ENCODE assay signal across 7 cellular contexts in genomic region chr7:144259067-144259466, GRCh38. TPM values are rescaled to one million over a fixed set of nuclear protein-coding genes. Genes with fewer than 3 reads are reported as not detected.
"Had no signal": no experiment of that assay in that cellular context is flagged by ENCODE, and none has a peak within 500 bp of the region (broad histone marks: within the 10 kb centered on the region; RNA-seq: fewer than 3 reads in every experiment).

No MANE protein-coding gene starts in this region.

RNA-seq across cellular contexts. Expression of gene OR2A7, which starts 5.5 kb away (rescaled TPM):
- total RNA-seq: OCI-LY7, SJCRH30, SK-MEL-5 had no signal

RNA-seq across cellular contexts. Expression of gene CTAGE8, which starts 10.0 kb away (rescaled TPM):
- total RNA-seq: OCI-LY7, RPMI7951, SJCRH30, SK-MEL-5 had no signal

RNA-seq across cellular contexts. Expression of gene OR2A42, which starts 19.7 kb away (rescaled TPM):
- total RNA-seq: M059J, OCI-LY7, Right ventricle myocardium inferior, SJCRH30, SK-MEL-5 had no signal

RNA-seq across cellular contexts. Expression of gene OR2A1, which starts 53.2 kb away (rescaled TPM):
- total RNA-seq: OCI-LY7, Right ventricle myocardium inferior, SJCRH30, SK-MEL-5, T-cell had no signal
